11 cellular contexts compared by ENCODE assay signal in genomic region chr2:23037596-23037995, GRCh38.
"Had no signal": no experiment of that assay in that cellular context is flagged by ENCODE, and none has a peak within 500 bp of the region (broad histone marks: within the 10 kb centered on the region; RNA-seq: fewer than 3 reads in every experiment).

No MANE protein-coding gene starts in this region.

- H3K36me3 Mint-ChIP-seq: activated naive CD4-positive, alpha-beta T cell treated with anti-CD3 and anti-CD28 coated beads, Interleukin-2, amount 50 U/mL, for 24 hours; stimulated activated effector memory CD8-positive, alpha-beta T cell treated with anti-CD3 and anti-CD28 coated beads, Interleukin-12 subunit alpha, Interleukin-12 subunit beta, amount 100 ng/mL, for 72 hours had no signal

- H3K4me1 Mint-ChIP-seq: activated naive CD4-positive, alpha-beta T cell treated with anti-CD3 and anti-CD28 coated beads, Interleukin-2, amount 50 U/mL, for 24 hours; stimulated activated effector memory CD8-positive, alpha-beta T cell treated with anti-CD3 and anti-CD28 coated beads, Interleukin-12 subunit alpha, Interleukin-12 subunit beta, amount 100 ng/mL, for 72 hours had no signal

- H3K9me3 Mint-ChIP-seq: nephron; stimulated activated effector memory CD8-positive, alpha-beta T cell treated with anti-CD3 and anti-CD28 coated beads, Interleukin-12 subunit alpha, Interleukin-12 subunit beta, amount 100 ng/mL, for 72 hours had no signal

- H3K36me3 ChIP-seq: adrenal gland, tibial artery, uterus had no signal

- ATAC-seq: stimulated activated effector memory CD8-positive, alpha-beta T cell treated with anti-CD3 and anti-CD28 coated beads, Interleukin-12 subunit alpha, Interleukin-12 subunit beta, amount 100 ng/mL, for 72 hours had no signal

- H3K4me3 Mint-ChIP-seq: activated naive CD4-positive, alpha-beta T cell treated with anti-CD3 and anti-CD28 coated beads, Interleukin-2, amount 50 U/mL, for 24 hours; nephron; stimulated activated effector memory CD8-positive, alpha-beta T cell treated with anti-CD3 and anti-CD28 coated beads, Interleukin-12 subunit alpha, Interleukin-12 subunit beta, amount 100 ng/mL, for 72 hours had no signal

- H3K27ac ChIP-seq: adrenal gland, tibial artery, uterus had no signal

- H3K27me3 ChIP-seq: adrenal gland, tibial artery, uterus had no signal

- H3K9me3 ChIP-seq: adrenal gland, tibial artery, uterus had no signal

- H3K27ac Mint-ChIP-seq: activated naive CD4-positive, alpha-beta T cell treated with anti-CD3 and anti-CD28 coated beads, Interleukin-2, amount 50 U/mL, for 24 hours; nephron; stimulated activated effector memory CD8-positive, alpha-beta T cell treated with anti-CD3 and anti-CD28 coated beads, Interleukin-12 subunit alpha, Interleukin-12 subunit beta, amount 100 ng/mL, for 72 hours had no signal

- H3K4me3 ChIP-seq: adrenal gland, tibial artery, uterus had no signal

- H3K27me3 Mint-ChIP-seq: activated naive CD4-positive, alpha-beta T cell treated with anti-CD3 and anti-CD28 coated beads, Interleukin-2, amount 50 U/mL, for 24 hours had no signal

- H3K4me1 ChIP-seq: adrenal gland, uterus had no signal

- DNase-seq: activated CD4-positive, CD25-positive, alpha-beta regulatory T cell treated with anti-CD3 and anti-CD28 coated beads, Interleukin-2, amount 50 U/mL, for 72 hours; activated effector memory CD4-positive, alpha-beta T cell treated with anti-CD3 and anti-CD28 coated beads, Interleukin-2, amount 50 U/mL, for 16 hours; activated T-cell treated with anti-CD3 and anti-CD28 coated beads, Interleukin-2, amount 50 U/mL, for 1 hour; adrenal gland; erythroblast; mesendoderm; tibial artery; uterus had no signal
